9 cellular contexts compared by ENCODE assay signal in the genomic region with DNA sequence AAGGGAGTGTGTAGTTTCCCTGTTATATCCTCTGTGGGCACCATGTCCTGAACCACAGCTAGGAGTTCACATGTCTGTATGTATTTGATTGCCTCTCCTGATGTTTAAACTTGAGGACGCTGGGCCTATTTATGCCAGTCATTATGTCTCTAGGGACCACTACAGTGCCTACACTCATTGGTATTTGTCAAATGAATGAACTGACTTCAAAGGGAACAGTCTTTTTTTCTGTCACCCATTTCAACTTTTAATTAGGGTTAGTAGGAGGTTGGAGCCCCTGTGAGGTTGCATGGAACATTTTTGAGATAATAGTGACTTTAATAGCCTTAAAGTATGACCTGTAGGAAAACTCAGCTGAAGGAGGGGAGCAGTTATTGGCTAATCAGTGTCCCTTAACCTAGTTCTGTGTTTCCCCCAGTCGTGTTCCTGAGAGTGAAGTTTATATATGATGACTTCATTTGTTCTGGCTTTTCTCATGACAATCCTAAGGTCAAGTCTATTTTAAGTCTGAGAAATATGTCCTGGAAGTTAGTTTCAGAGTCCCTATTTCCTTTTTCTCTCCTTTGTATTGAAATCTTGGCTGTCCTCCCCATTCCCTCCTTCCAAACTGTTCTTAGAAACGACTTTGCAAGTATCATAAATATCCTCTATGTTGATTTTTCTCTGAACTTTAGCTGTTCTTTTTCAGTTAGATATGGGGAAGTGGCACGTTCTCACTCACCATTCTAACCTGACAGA. TPM values are rescaled to one million over a fixed set of nuclear protein-coding genes. Genes with fewer than 3 reads are reported as not detected.
DNase-seq lines count a peak whose midpoint lies in the region; ATAC-seq and TF ChIP-seq lines count a peak whose summit lies in the region.
"Had no signal": no experiment of that assay in that cellular context is flagged by ENCODE, and none has a peak within 500 bp of the region (broad histone marks: within the 10 kb centered on the region; RNA-seq: fewer than 3 reads in every experiment).

No MANE protein-coding gene starts in this region.

- H3K27me3 Mint-ChIP-seq in endothelial cell (ENCODE audit: unreplicated experiment): peaks cover 1% of the 10 kb centered on the region

- no peaks in the 10 kb centered on the region for H3K36me3 Mint-ChIP-seq in endothelial cell (ENCODE audit: low read depth, unreplicated experiment)

- TF ChIP-seq POLR2A in NB4 (IDR thresholded peaks at IDR 0.05; ENCODE audit: extremely low read depth, insufficient read length): no peak

- peak; percentile 48 for TF ChIP-seq CTCF in C4-2B (conservative IDR thresholded peaks at IDR 0.05)
- TF ChIP-seq CTCF in NB4 (IDR thresholded peaks at IDR 0.05; ENCODE audit: low read depth, low read length): peak; percentile 43
- TF ChIP-seq CTCF in endothelial cell (IDR thresholded peaks at IDR 0.05; ENCODE audit: unreplicated experiment): no peak
- no peak for TF ChIP-seq CTCF in neutrophil (IDR thresholded peaks at IDR 0.05)

- H3K27ac Mint-ChIP-seq in endothelial cell (ENCODE audit: unreplicated experiment): peak overlapping the region; percentile 45

- H3K27ac ChIP-seq in C4-2B (no peak overlapping the region), neutrophil (peak overlapping the region; percentile 90)

- H3K4me1 Mint-ChIP-seq in endothelial cell (ENCODE audit: unreplicated experiment): peaks cover 36% of the 10 kb centered on the region

- peaks cover 26 to 37% of the 10 kb centered on the region in 2 experiments for H3K4me1 ChIP-seq in neutrophil (ENCODE audit: control insufficient read depth in 1 of 2, insufficient read depth in 1 of 2, low read depth in 1 of 2, low read length in 1 of 2)

- no peaks in the 10 kb centered on the region for H3K9me3 ChIP-seq in neutrophil

- H3K9me3 Mint-ChIP-seq in endothelial cell (ENCODE audit: unreplicated experiment): no peaks in the 10 kb centered on the region

- no peak for ATAC-seq in HG02884 (IDR thresholded peaks at IDR 0.05; ENCODE audit: unreplicated experiment)
- no peak for ATAC-seq in HG02798 (IDR thresholded peaks at IDR 0.05; ENCODE audit: poor library complexity, unreplicated experiment)
- ATAC-seq in HG02973 (IDR thresholded peaks at IDR 0.05; ENCODE audit: unreplicated experiment): no peak

- peak; percentile 75 for DNase-seq in NB4 (ENCODE audit: low read depth)
- DNase-seq in endothelial cell (ENCODE audit: low spot score): no peak
- DNase-seq in superior temporal gyrus (ENCODE audit: extremely low spot score): no peak
- DNase-seq: stimulated activated naive CD4-positive, alpha-beta T cell had no signal

- no peaks in the 10 kb centered on the region for H3K36me3 ChIP-seq in neutrophil

- H3K4me3 ChIP-seq in NB4 (ENCODE audit: low read depth, low read length) (no peak overlapping the region), neutrophil (ENCODE audit: low read depth in 1 of 2, low read length in 1 of 2) (no peak overlapping the region)

- no peaks in the 10 kb centered on the region for H3K27me3 ChIP-seq in neutrophil

- H3K4me3 Mint-ChIP-seq in endothelial cell (ENCODE audit: unreplicated experiment): no peak overlapping the region

RNA-seq across cellular contexts. Expression of a gene that starts 29.0 kb away (rescaled TPM):
- total RNA-seq in endothelial cell (ENCODE audit: unreplicated experiment): 43.4 TPM

Comparison
In these comparisons a context has a peak if more than half of its experiments do, and no peak if none do; other contexts are left out.
1. CTCF ChIP-seq: peak in C4-2B (single experiment) and NB4 (single experiment); none in endothelial cell (single experiment) and neutrophil (single experiment).